24 cellular contexts compared by ENCODE assay signal in genomic region chr6:147227770-147228320, GRCh38. TPM values are rescaled to one million over a fixed set of nuclear protein-coding genes. Genes with fewer than 3 reads are reported as not detected.
DNase-seq lines count a peak whose midpoint lies in the region; ATAC-seq lines count a peak whose summit lies in the region.
"Had no signal": no experiment of that assay in that cellular context is flagged by ENCODE, and none has a peak within 500 bp of the region (broad histone marks: within the 10 kb centered on the region; RNA-seq: fewer than 3 reads in every experiment).

No MANE protein-coding gene starts in this region.

- no peak for DNase-seq in activated naive CD4-positive, alpha-beta T cell treated with anti-CD3 and anti-CD28 coated beads, Interleukin-2, amount 50 U/mL, for 72 hours (ENCODE audit: low spot score in 2 of 2)
- peak; percentile 51 for DNase-seq in RPMI7951 (ENCODE audit: low read depth)
- peak; percentile 99 for DNase-seq in foreskin melanocyte
- no peak for DNase-seq in activated CD4-positive, alpha-beta T cell treated with anti-CD3 and anti-CD28 coated beads for 48 hours
- DNase-seq in AG20443 (ENCODE audit: low spot score), result no peak
- no peak for DNase-seq in activated effector memory CD4-positive, alpha-beta T cell treated with Interleukin-2 at 50 U/mL for 16 hours
- DNase-seq: ACHN; activated CD4-positive, alpha-beta memory T cell treated with anti-CD3 and anti-CD28 coated beads for 36 hours; DMS53; erythroblast; HCEC 1CT; MM.1S; NCI-H187 treated with DMSO at 0.1 percent for 48 hours; NCI-H446; NK-92 treated with Interleukin-12 subunit alpha and Interleukin-12 subunit beta, amount 100 ng/mL, for 24 hours; substantia nigra; SW 1271 had no signal

- peak overlapping the region; percentile 30 for H3K4me3 Mint-ChIP-seq in activated naive CD4-positive, alpha-beta T cell treated with anti-CD3 and anti-CD28 coated beads, Interleukin-2, amount 50 U/mL, for 24 hours
- H3K4me3 Mint-ChIP-seq: activated CD4-positive, alpha-beta memory T cell treated with anti-CD3 and anti-CD28 coated beads for 36 hours; mesothelial cell of epicardium had no signal

- H3K27me3 ChIP-seq in thymus (ENCODE audit: control insufficient read depth, insufficient read depth), result no peaks in the 10 kb centered on the region
- H3K27me3 ChIP-seq: gastroesophageal sphincter, vagina had no signal

- H3K9me3 ChIP-seq in thymus (ENCODE audit: control insufficient read depth), result no peaks in the 10 kb centered on the region
- H3K9me3 ChIP-seq: gastroesophageal sphincter, vagina had no signal

- H3K27ac Mint-ChIP-seq in activated naive CD4-positive, alpha-beta T cell treated with anti-CD3 and anti-CD28 coated beads, Interleukin-2, amount 50 U/mL, for 24 hours, result peak overlapping the region; percentile 13
- H3K27ac Mint-ChIP-seq in activated naive CD4-positive, alpha-beta T cell treated with anti-CD3 and anti-CD28 coated beads, Interleukin-2, amount 50 U/mL, for 72 hours, result peak overlapping the region in 1 of 2 donors; percentile 6
- H3K27ac Mint-ChIP-seq: activated CD4-positive, alpha-beta memory T cell treated with anti-CD3 and anti-CD28 coated beads for 36 hours; mesothelial cell of epicardium had no signal

- no peak overlapping the region for H3K4me3 ChIP-seq in thymus (ENCODE audit: low read length)
- H3K4me3 ChIP-seq: gastroesophageal sphincter, smooth muscle cell, vagina had no signal

- no peak for ATAC-seq in activated naive CD4-positive, alpha-beta T cell treated with anti-CD3 and anti-CD28 coated beads, Interleukin-2, amount 50 U/mL, for 72 hours
- ATAC-seq: gastroesophageal sphincter had no signal

- H3K36me3 ChIP-seq in thymus (ENCODE audit: control insufficient read depth, insufficient read depth), result no peaks in the 10 kb centered on the region
- H3K36me3 ChIP-seq: gastroesophageal sphincter, vagina had no signal

- H3K4me1 ChIP-seq in thymus (ENCODE audit: control insufficient read depth, insufficient read depth, low read length), result no peaks in the 10 kb centered on the region
- H3K4me1 ChIP-seq: gastroesophageal sphincter had no signal

- no peaks in the 10 kb centered on the region for H3K27me3 Mint-ChIP-seq in activated naive CD4-positive, alpha-beta T cell treated with anti-CD3 and anti-CD28 coated beads, Interleukin-2, amount 50 U/mL, for 24 hours
- H3K27me3 Mint-ChIP-seq: activated CD4-positive, alpha-beta memory T cell treated with anti-CD3 and anti-CD28 coated beads for 36 hours had no signal

- peaks cover 12% of the 10 kb centered on the region for H3K36me3 Mint-ChIP-seq in activated naive CD4-positive, alpha-beta T cell treated with anti-CD3 and anti-CD28 coated beads, Interleukin-2, amount 50 U/mL, for 24 hours
- H3K36me3 Mint-ChIP-seq in activated naive CD4-positive, alpha-beta T cell treated with anti-CD3 and anti-CD28 coated beads, Interleukin-2, amount 50 U/mL, for 72 hours, result peaks cover 4 to 15% of the 10 kb centered on the region in 2 donors

- WGBS in thymus, result 48% methylated on average over 1 of the region's 1 CpG

- no peaks in the 10 kb centered on the region for H3K9me3 Mint-ChIP-seq in activated naive CD4-positive, alpha-beta T cell treated with anti-CD3 and anti-CD28 coated beads, Interleukin-2, amount 50 U/mL, for 24 hours
- no peaks in the 10 kb centered on the region for H3K9me3 Mint-ChIP-seq in activated naive CD4-positive, alpha-beta T cell treated with anti-CD3 and anti-CD28 coated beads, Interleukin-2, amount 50 U/mL, for 72 hours
- H3K9me3 Mint-ChIP-seq: activated CD4-positive, alpha-beta memory T cell treated with anti-CD3 and anti-CD28 coated beads for 36 hours had no signal

- H3K27ac ChIP-seq in thymus (ENCODE audit: low read depth), result peak overlapping the region; percentile 20
- H3K27ac ChIP-seq: gastroesophageal sphincter, RWPE1, vagina had no signal

- peaks cover 51% of the 10 kb centered on the region for H3K4me1 Mint-ChIP-seq in activated naive CD4-positive, alpha-beta T cell treated with anti-CD3 and anti-CD28 coated beads, Interleukin-2, amount 50 U/mL, for 24 hours

RNA-seq across cellular contexts. Expression of gene STXBP5, which starts 23.6 kb away (rescaled TPM):
- 10 to 100 TPM in 1 of 2 donors, 1 to 10 TPM in 1; 5.7 to 17.7 TPM for total RNA-seq in activated naive CD4-positive, alpha-beta T cell treated with anti-CD3 and anti-CD28 coated beads, Interleukin-2, amount 50 U/mL, for 72 hours
- total RNA-seq in RPMI7951 (2014; rRNA removed; shearing (Covaris generic)), result 21.1 and 27.6 TPM in 2 replicates
- polyA plus RNA-seq in thymus, result 16.8 TPM

Comparison
In these comparisons a context has a peak if more than half of its experiments do, and no peak if none do; other contexts are left out.
1. DNase-seq: peak in RPMI7951 (single experiment) and foreskin melanocyte (single experiment); none in activated naive CD4-positive, alpha-beta T cell treated with anti-CD3 and anti-CD28 coated beads, Interleukin-2, amount 50 U/mL, for 72 hours (0 of 2), activated CD4-positive, alpha-beta T cell treated with anti-CD3 and anti-CD28 coated beads for 48 hours (single experiment), AG20443 (single experiment) and activated effector memory CD4-positive, alpha-beta T cell treated with Interleukin-2 at 50 U/mL for 16 hours (single experiment).